ENCODE assay signal across 15 cellular contexts in the genomic region with DNA sequence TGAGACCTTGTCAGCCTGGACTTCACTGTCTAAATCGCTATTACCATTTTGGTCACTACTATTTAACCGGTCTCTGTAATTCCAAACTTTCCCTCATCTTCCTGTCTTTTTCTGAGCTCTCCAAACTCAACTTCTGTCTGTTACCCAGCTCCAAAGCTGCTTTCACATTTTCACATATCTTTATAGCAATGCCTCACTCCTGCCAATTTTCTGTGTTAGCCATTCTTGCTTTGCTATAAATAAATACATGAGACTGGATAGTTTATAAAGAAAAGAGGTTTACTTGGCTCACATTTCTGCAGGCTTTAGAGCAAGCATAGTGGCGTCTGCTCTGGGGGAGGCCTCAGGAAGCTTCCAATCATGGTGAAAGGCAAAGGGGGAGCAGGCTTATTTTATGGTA.
DNase-seq lines count a peak whose midpoint lies in the region; ATAC-seq and TF ChIP-seq lines count a peak whose summit lies in the region.
"Had no signal": no experiment of that assay in that cellular context is flagged by ENCODE, and none has a peak within 500 bp of the region (broad histone marks: within the 10 kb centered on the region; RNA-seq: fewer than 3 reads in every experiment).

No MANE protein-coding gene starts in this region.

- H3K4me1 ChIP-seq in heart left ventricle (peaks cover 0 to 3% (median 0%) of the 10 kb centered on the region in 12 donors), heart right ventricle (peaks cover 0 to 7% (median 0%) of the 10 kb centered on the region in 9 donors)

- H3K27me3 ChIP-seq in heart left ventricle (no peaks in the 10 kb centered on the region), heart right ventricle (no peaks in the 10 kb centered on the region)

- H3K9me3 ChIP-seq in heart left ventricle (peaks cover 0 to 20% (median 0%) of the 10 kb centered on the region in 12 donors), heart right ventricle (peaks cover 0 to 42% (median 9%) of the 10 kb centered on the region in 11 donors)

- no peak for DNase-seq in heart left ventricle
- DNase-seq in cardiac septum (ENCODE audit: low spot score) = no peak
- no peak for DNase-seq in heart right ventricle
- peak; percentile 21 for DNase-seq in inferior parietal cortex (ENCODE audit: extremely low spot score)
- DNase-seq in HK-2 (ENCODE audit: unreplicated experiment) = no peak
- DNase-seq: C1 segment of cervical spinal cord; Calu3; CD4-positive, alpha-beta memory T cell; COR-L47; DMS53; DMS79 treated with DMSO at 0.1 percent for 48 hours; GM23248; H7; HCEC 1CT had no signal

- H3K4me3 ChIP-seq in heart left ventricle = no peak overlapping the region
- no peak overlapping the region for H3K4me3 ChIP-seq in heart right ventricle
- H3K4me3 ChIP-seq: GM23248 had no signal

- H3K36me3 ChIP-seq in heart left ventricle (no peaks in the 10 kb centered on the region), heart right ventricle (no peaks in the 10 kb centered on the region)

- TF ChIP-seq POLR2A in heart left ventricle (IDR thresholded peaks at IDR 0.05) = no peak

- TF ChIP-seq CTCF in heart left ventricle (IDR thresholded peaks at IDR 0.05) (no peak), heart right ventricle (IDR thresholded peaks at IDR 0.05) (no peak)

- intact Hi-C loops in heart left ventricle (cut with DNase I) = no loop called here
- intact Hi-C loops in cardiac septum (cut with DNase I) = no loop called here
- intact Hi-C loops in heart right ventricle (cut with DNase I) = loop anchor here in 1 of 10 donors (5.0 kb wide), 1 partner anchor 1922 kb away; no protein-coding TSS in a partner anchor

- peak overlapping the region in 7 of 12 donors; percentile 19 to 60 (median 41) for H3K27ac ChIP-seq in heart left ventricle
- H3K27ac ChIP-seq in heart right ventricle = peak overlapping the region in 6 of 10 donors; percentile 22 to 50 (median 49)
- H3K27ac ChIP-seq: GM23248 had no signal

- ATAC-seq in heart left ventricle = peak in 3 of 4 donors; percentile 31 to 47 (median 37)
- ATAC-seq in heart right ventricle = peak in 2 of 8 donors; percentile 31 to 70
- ATAC-seq in HG02885 (IDR thresholded peaks at IDR 0.05; ENCODE audit: poor library complexity, unreplicated experiment) = no peak

- WGBS in heart left ventricle, 4 donors = 42 to 62% (median 59%) methylated on average over 3 of the region's 3 CpGs
- 43 to 48% methylated on average over 3 of the region's 3 CpGs for WGBS in heart right ventricle, 2 donors
